Comparison of ENCODE assay signal across 10 cellular contexts in the genomic region with DNA sequence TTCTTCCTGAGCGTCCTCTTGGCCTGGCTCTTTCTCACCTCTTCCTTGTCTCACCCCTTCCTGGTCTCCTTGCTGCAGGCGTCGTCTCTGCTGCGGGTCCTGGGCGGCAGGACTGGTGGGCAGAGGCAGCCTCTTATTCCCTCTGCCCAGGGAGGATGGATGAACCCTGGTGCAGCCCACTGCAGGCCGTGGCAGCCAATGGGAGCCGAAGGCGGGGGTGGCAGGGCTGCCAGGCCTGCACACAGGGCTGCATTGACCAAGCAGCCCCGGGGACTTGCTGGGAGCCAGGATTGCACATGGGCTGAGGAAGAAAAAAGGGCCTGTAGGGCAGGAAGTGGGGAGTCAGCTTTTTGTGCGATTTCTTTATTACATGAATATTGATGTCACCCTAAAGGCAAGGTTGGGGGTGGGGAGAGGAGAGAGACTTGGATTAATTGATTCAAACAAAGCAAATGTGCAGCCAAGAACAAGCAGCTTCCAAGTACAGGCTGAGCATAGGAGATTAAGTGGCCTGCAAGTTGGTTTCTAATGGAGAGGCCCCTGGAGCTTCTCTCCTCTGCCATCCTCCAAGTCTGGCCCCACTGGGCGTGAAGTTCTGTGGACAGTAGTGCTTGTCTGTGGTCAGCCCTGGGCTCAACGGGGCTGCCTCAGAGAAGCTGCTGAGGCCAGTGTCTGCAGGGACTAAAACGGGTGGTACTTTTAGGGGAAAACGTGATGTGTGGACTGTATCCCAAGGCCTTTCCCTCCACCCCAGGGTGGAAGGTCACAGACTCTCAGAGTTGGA. TPM values are rescaled to one million over a fixed set of nuclear protein-coding genes. Genes with fewer than 3 reads are reported as not detected.
A peak's percentile ranks its signal among the peaks of the same experiment; 100 is the strongest.
DNase-seq lines count a peak whose midpoint lies in the region; ATAC-seq, FAIRE-seq and TF ChIP-seq lines count a peak whose summit lies in the region.
"Had no signal": no experiment of that assay in that cellular context is flagged by ENCODE, and none has a peak within 500 bp of the region (broad histone marks: within the 10 kb centered on the region; RNA-seq: fewer than 3 reads in every experiment).

Gene S100B (minus strand): TSS at position 108 of the 784 bp plus-strand sequence. CDS start 2,667 bp downstream, outside the sequence.

- ATAC-seq in CD4-positive, alpha-beta T cell (ENCODE audit: poor library complexity), result peak; percentile 62
- ATAC-seq in effector memory CD8-positive, alpha-beta T cell (replicated peaks), result no peak
- ATAC-seq in HG02763 (IDR thresholded peaks at IDR 0.05; ENCODE audit: unreplicated experiment) (no peak), HG03280 (IDR thresholded peaks at IDR 0.05; ENCODE audit: unreplicated experiment) (no peak)

- DNase-seq in CD4-positive, alpha-beta T cell, result no peak
- peak; percentile 77 for DNase-seq in NCI-H69 (lab: John Stamatoyannopoulos, UW)
- DNase-seq in effector memory CD8-positive, alpha-beta T cell, result no peak
- DNase-seq in neuronal stem cell (ENCODE audit: low spot score), result no peak
- no peak for DNase-seq in GM19239 (ENCODE audit: insufficient read length, low spot score)
- no peak for DNase-seq in NCI-H526 treated with DMSO at 0.1 percent for 48 hours (lab: John Stamatoyannopoulos, UW)

- no peak within 1 kb of the TSS for H3K4me3 ChIP-seq in neuronal stem cell (ENCODE audit: low read length in 2 of 2)

- H3K27me3 ChIP-seq in CD4-positive, alpha-beta T cell (ENCODE audit: control insufficient read depth, insufficient read depth, low read length), result no peaks in the 10 kb centered on the region
- H3K27me3 ChIP-seq in neuronal stem cell (ENCODE audit: control insufficient read depth in 3 of 3, insufficient read depth in 3 of 3, low read depth in 1 of 3, low read length in 3 of 3), result no peaks in the 10 kb centered on the region

- no peak within 1 kb of the TSS for H2BK5ac ChIP-seq in neuronal stem cell (ENCODE audit: low read length)

- H3K27ac ChIP-seq in CD4-positive, alpha-beta T cell (ENCODE audit: low read depth, low read length), result no peak within 1 kb of the TSS
- no peak within 1 kb of the TSS for H3K27ac ChIP-seq in neuronal stem cell (replicated peaks; ENCODE audit: low read length)

- peak within 1 kb of the TSS; percentile 55 for H3K4me3 Mint-ChIP-seq in CD4-positive, alpha-beta T cell
- H3K4me3 Mint-ChIP-seq in effector memory CD8-positive, alpha-beta T cell, result peak within 1 kb of the TSS; percentile 69 to 79

- TF ChIP-seq CTCF in CD4-positive, alpha-beta T cell (IDR thresholded peaks at IDR 0.05), result no peak

- FAIRE-seq in GM19239 (lab: Jason Lieb, UNC), result no peak
- FAIRE-seq: endothelial cell of umbilical vein, small intestine had no signal

- peak within 1 kb of the TSS; percentile 38 for H2AK5ac ChIP-seq in neuronal stem cell (ENCODE audit: low read depth, low read length)

- WGBS in neuronal stem cell (ENCODE audit: extremely low coverage in 2 of 2, insufficient read length in 2 of 2, insufficient replicate concordance in 1 of 2), 2 donors, result no CpG with 5 or more reads among the region's 14 CpGs

- no peaks in the 10 kb centered on the region for H3K36me3 Mint-ChIP-seq in CD4-positive, alpha-beta T cell (ENCODE audit: low read depth)
- H3K36me3 Mint-ChIP-seq in effector memory CD8-positive, alpha-beta T cell (ENCODE audit: insufficient read depth), result no peaks in the 10 kb centered on the region

- no peak within 1 kb of the TSS for H4K91ac ChIP-seq in neuronal stem cell (ENCODE audit: low read depth, low read length, poor library complexity)

- no peaks in the 10 kb centered on the region for H3K36me3 ChIP-seq in neuronal stem cell (replicated peaks in 1 of 2; ENCODE audit: control insufficient read depth in 2 of 2, insufficient read depth in 2 of 2, low read length in 2 of 2)

- H3K9me3 ChIP-seq in CD4-positive, alpha-beta T cell (ENCODE audit: control insufficient read depth, low read length), result no peaks in the 10 kb centered on the region
- H3K9me3 ChIP-seq in neuronal stem cell (replicated peaks in 1 of 2; ENCODE audit: control insufficient read depth in 2 of 2, insufficient read depth in 1 of 2, low read depth in 1 of 2, low read length in 2 of 2), result peaks cover 3 to 4% of the 10 kb centered on the region in 2 donors

- no peaks in the 10 kb centered on the region for H3K79me1 ChIP-seq in neuronal stem cell (ENCODE audit: low read depth, low read length)

- peak within 1 kb of the TSS; percentile 18 for H2BK12ac ChIP-seq in neuronal stem cell (ENCODE audit: low read length)

- no peaks in the 10 kb centered on the region for H3K27me3 Mint-ChIP-seq in CD4-positive, alpha-beta T cell
- H3K27me3 Mint-ChIP-seq in effector memory CD8-positive, alpha-beta T cell, result no peaks in the 10 kb centered on the region

- H3K9me3 Mint-ChIP-seq in CD4-positive, alpha-beta T cell, result no peaks in the 10 kb centered on the region
- H3K9me3 Mint-ChIP-seq in effector memory CD8-positive, alpha-beta T cell, result no peaks in the 10 kb centered on the region

- peaks cover 13 to 36% of the 10 kb centered on the region in 2 donors for H3K4me1 ChIP-seq in neuronal stem cell (ENCODE audit: control insufficient read depth in 2 of 2, insufficient read depth in 1 of 2, low read depth in 1 of 2, low read length in 2 of 2)

- H3K23ac ChIP-seq in neuronal stem cell (ENCODE audit: low read depth, low read length, poor library complexity), result no peak within 1 kb of the TSS

- H3K18ac ChIP-seq in neuronal stem cell (ENCODE audit: low read length), result no peak within 1 kb of the TSS

- H3K4ac ChIP-seq in neuronal stem cell (ENCODE audit: low read length), result no peak within 1 kb of the TSS

- peak within 1 kb of the TSS; percentile 20 for H4K8ac ChIP-seq in neuronal stem cell (ENCODE audit: low read depth, low read length)

- H3K4me2 ChIP-seq in neuronal stem cell (ENCODE audit: insufficient read depth, low read length, poor library complexity, severe bottlenecking), result no peak within 1 kb of the TSS

- H3K4me1 Mint-ChIP-seq in CD4-positive, alpha-beta T cell (ENCODE audit: low read depth), result peaks cover 59% of the 10 kb centered on the region
- peaks cover 33% of the 10 kb centered on the region in 2 donors for H3K4me1 Mint-ChIP-seq in effector memory CD8-positive, alpha-beta T cell (ENCODE audit: low read depth in 2 of 2)

- H2AFZ ChIP-seq in neuronal stem cell (ENCODE audit: low read length), result peak within 1 kb of the TSS; percentile 79

- peak within 1 kb of the TSS; percentile 64 for H3K27ac Mint-ChIP-seq in CD4-positive, alpha-beta T cell
- H3K27ac Mint-ChIP-seq in effector memory CD8-positive, alpha-beta T cell, result peak within 1 kb of the TSS; percentile 89 to 93

- CTCF ChIA-PET in CD4-positive, alpha-beta T cell (lab: Charles Lee), result no interaction called here

- H2BK15ac ChIP-seq in neuronal stem cell (ENCODE audit: low read length), result peak within 1 kb of the TSS; percentile 42

- no peak within 1 kb of the TSS for H3K14ac ChIP-seq in neuronal stem cell (ENCODE audit: low read length)

- no peak within 1 kb of the TSS for H2BK120ac ChIP-seq in neuronal stem cell (ENCODE audit: low read depth, low read length)

- intact Hi-C loops in CD4-positive, alpha-beta T cell (cut with DNase I, micrococcal nuclease), result no loop called here

- H3K9ac ChIP-seq in neuronal stem cell (ENCODE audit: low read depth, low read length, poor library complexity), result no peak within 1 kb of the TSS

- POLR2A ChIA-PET in CD4-positive, alpha-beta T cell (lab: Charles Lee), result interaction anchor here (0.7 to 2.9 kb wide), 7 partner anchors 10 to 146 kb away, joined by 3 to 18 read pairs (median 5); partner anchors contain the start of gene PRMT2

RNA-seq across cellular contexts. Expression of gene S100B, which starts in this region (rescaled TPM):
- total RNA-seq in CD4-positive, alpha-beta T cell, result under 1 TPM; 0.47 to 0.52 TPM
- polyA plus RNA-seq in neuronal stem cell (2013, experiment 1 of 2), result 1.1 TPM
- polyA plus RNA-seq in neuronal stem cell (2013, experiment 2 of 2), result 0.96 TPM
- total RNA-seq: endothelial cell of umbilical vein had no signal
- polyA plus RNA-seq: endothelial cell of umbilical vein had no signal

Comparison
In these comparisons a context has a peak if more than half of its experiments do, and no peak if none do; other contexts are left out.
1. Peak in ATAC-seq in CD4-positive, alpha-beta T cell; RNA of the gene not detected or under 1 TPM.